18 cellular contexts compared by ENCODE assay signal in genomic region chr6:104126621-104127020, GRCh38.
"Had no signal": no experiment of that assay in that cellular context is flagged by ENCODE, and none has a peak within 500 bp of the region (broad histone marks: within the 10 kb centered on the region; RNA-seq: fewer than 3 reads in every experiment).

No MANE protein-coding gene starts in this region.

- H3K27me3 ChIP-seq: heart right ventricle, pancreas had no signal

- H3K4me3 Mint-ChIP-seq: naive thymus-derived CD8-positive, alpha-beta T cell; neural crest cell had no signal

- H3K4me1 ChIP-seq: heart right ventricle, pancreas had no signal

- H3K27ac ChIP-seq: coronary artery, heart right ventricle, pancreas had no signal

- H3K27ac Mint-ChIP-seq: naive thymus-derived CD8-positive, alpha-beta T cell; progenitor cell of endocrine pancreas had no signal

- H3K36me3 Mint-ChIP-seq: naive thymus-derived CD8-positive, alpha-beta T cell had no signal

- H3K4me1 Mint-ChIP-seq: naive thymus-derived CD8-positive, alpha-beta T cell; neural crest cell had no signal

- H3K9me3 ChIP-seq: heart right ventricle, pancreas had no signal

- H3K27me3 Mint-ChIP-seq: naive thymus-derived CD8-positive, alpha-beta T cell; progenitor cell of endocrine pancreas had no signal

- H3K36me3 ChIP-seq: heart right ventricle, pancreas had no signal

- ATAC-seq: esophagus mucosa; heart right ventricle; left colon; left ventricle myocardium superior; naive thymus-derived CD8-positive, alpha-beta T cell; pancreas; right cardiac atrium had no signal

- H3K4me3 ChIP-seq: coronary artery, heart right ventricle, lung, pancreas, smooth muscle cell had no signal

- DNase-seq: effector CD8-positive, alpha-beta T cell; heart right ventricle; left colon; left ventricle myocardium superior; mesenchymal stem cell; naive thymus-derived CD8-positive, alpha-beta T cell; occipital lobe; pancreas; right cardiac atrium; stimulated activated CD4-positive, alpha-beta T cell treated with anti-CD3 and anti-CD28 coated beads, Interleukin-2, amount 100 ng/mL, for 48 hours; stimulated activated naive CD4-positive, alpha-beta T cell treated with Interleukin-2 at 50 U/mL for 16 hours; trophoblast cell had no signal
